In genomic region chrX:46545111-46546005, GRCh38 we compare ENCODE assay signal across 1 cellular context.
TF ChIP-seq lines count a peak whose summit lies in the region.

Gene ZNF674 (minus strand): TSS chrX:46545421. CDS start chrX:46542087, 3,334 bp downstream.

TF ChIP-seq in K562, 482 proteins besides CTCF, POLR2A, EP300 and RAD21 (continued from another document and continues in another):
- TF ChIP-seq PATZ1 (CRISPR knock-in tag; IDR thresholded peaks at IDR 0.05; ENCODE audit: borderline replicate concordance) (no peak), BRD4 (IDR thresholded peaks at IDR 0.05) (no peak), MEF2D (tag; conservative IDR thresholded peaks at IDR 0.05; ENCODE audit: low read depth) (no peak), TBP (optimal IDR thresholded peaks at IDR 0.05; ENCODE audit: low read depth, low read length) (peak; percentile 67), MCM3 (IDR thresholded peaks at IDR 0.05) (no peak), ZNF589 (CRISPR knock-in tag; IDR thresholded peaks at IDR 0.05; ENCODE audit: low read depth) (no peak), PPARD (CRISPR knock-in tag; IDR thresholded peaks at IDR 0.05) (no peak), TCF3 (CRISPR knock-in tag; IDR thresholded peaks at IDR 0.05) (no peak), TAF1 (IDR thresholded peaks at IDR 0.05; ENCODE audit: control insufficient read depth, extremely low read depth, insufficient read depth, low read length, severe bottlenecking) (peak; percentile 70), TARDBP (IDR thresholded peaks at IDR 0.05) (no peak), PTBP1 (IDR thresholded peaks at IDR 0.05; ENCODE audit: low read depth, low read length) (no peak), E4F1 (CRISPR knock-in tag; IDR thresholded peaks at IDR 0.05; ENCODE audit: borderline replicate concordance) (no peak), ZHX1 (conservative IDR thresholded peaks at IDR 0.05; ENCODE audit: low read length) (no peak), HIVEP1 (CRISPR knock-in tag; IDR thresholded peaks at IDR 0.05) (no peak), U2AF2 (optimal IDR thresholded peaks at IDR 0.05; ENCODE audit: low read depth, low read length) (no peak), BHLHE40 (IDR thresholded peaks at IDR 0.05; ENCODE audit: low read length) (no peak), ZNF785 (CRISPR knock-in tag; IDR thresholded peaks at IDR 0.05) (no peak), MXI1 (IDR thresholded peaks at IDR 0.05; ENCODE audit: low read depth, low read length) (no peak), ILF3 (IDR thresholded peaks at IDR 0.05; ENCODE audit: borderline replicate concordance) (no peak), ARHGAP35 (IDR thresholded peaks at IDR 0.05; ENCODE audit: partially characterized antibody) (no peak), ZEB2 (IDR thresholded peaks at IDR 0.05) (no peak), ZZZ3 (IDR thresholded peaks at IDR 0.05) (no peak), SRF (CRISPR knock-in tag; IDR thresholded peaks at IDR 0.05) (no peak; a peak in 1 of 4 replicates), ZNF644 (tag; IDR thresholded peaks at IDR 0.05; ENCODE audit: low read depth) (no peak), ZNF583 (CRISPR knock-in tag; IDR thresholded peaks at IDR 0.05) (no peak), YBX1 (IDR thresholded peaks at IDR 0.05) (no peak), SAFB (IDR thresholded peaks at IDR 0.05; ENCODE audit: borderline replicate concordance, low read depth, low read length) (no peak), TRIM24 (IDR thresholded peaks at IDR 0.05) (no peak), HMGN3 (IDR thresholded peaks at IDR 0.05; ENCODE audit: borderline replicate concordance, extremely low read depth, insufficient read length, low read depth, low read length) (peak; percentile 18), ZNF707 (CRISPR knock-in tag; conservative IDR thresholded peaks at IDR 0.05) (no peak), CHD2 (IDR thresholded peaks at IDR 0.05; ENCODE audit: low read depth, low read length) (no peak), PHF21A (IDR thresholded peaks at IDR 0.05; ENCODE audit: borderline replicate concordance, low read depth) (no peak), ZNF695 (CRISPR knock-in tag; IDR thresholded peaks at IDR 0.05) (no peak), POLR2AphosphoS5 (IDR thresholded peaks at IDR 0.05; ENCODE audit: control insufficient read depth, insufficient read depth, low read depth, low read length) (no peak), ATF3 (IDR thresholded peaks at IDR 0.05) (peak; percentile 83), ATF3 (CRISPR knock-in tag; conservative IDR thresholded peaks at IDR 0.05) (no peak), TRIM28 (IDR thresholded peaks at IDR 0.05) (no peak), FOXK1 (CRISPR knock-in tag; IDR thresholded peaks at IDR 0.05; ENCODE audit: borderline replicate concordance) (no peak), POLR2AphosphoS2 (IDR thresholded peaks at IDR 0.05; ENCODE audit: low read length) (no peak), NFIC (IDR thresholded peaks at IDR 0.05) (no peak), RFX5 (IDR thresholded peaks at IDR 0.05; ENCODE audit: low read depth, low read length) (no peak), RBM15 (IDR thresholded peaks at IDR 0.05; ENCODE audit: insufficient read depth, low read length) (no peak), BCOR (IDR thresholded peaks at IDR 0.05) (peak; percentile 52; the same call in 1 of the 2 replicates), JUN (IDR thresholded peaks at IDR 0.05; ENCODE audit: borderline replicate concordance, low read depth, low read length) (no peak), JUN (CRISPR knock-in tag; IDR thresholded peaks at IDR 0.05; ENCODE audit: borderline replicate concordance) (no peak), HMBOX1 (IDR thresholded peaks at IDR 0.05) (no peak; the same call in 1 of the 2 replicates), ATF1 (CRISPR knock-in tag; IDR thresholded peaks at IDR 0.05) (no peak), ATF1 (tag; IDR thresholded peaks at IDR 0.05) (peak; percentile 73)
- TF ChIP-seq, protein P1, sequence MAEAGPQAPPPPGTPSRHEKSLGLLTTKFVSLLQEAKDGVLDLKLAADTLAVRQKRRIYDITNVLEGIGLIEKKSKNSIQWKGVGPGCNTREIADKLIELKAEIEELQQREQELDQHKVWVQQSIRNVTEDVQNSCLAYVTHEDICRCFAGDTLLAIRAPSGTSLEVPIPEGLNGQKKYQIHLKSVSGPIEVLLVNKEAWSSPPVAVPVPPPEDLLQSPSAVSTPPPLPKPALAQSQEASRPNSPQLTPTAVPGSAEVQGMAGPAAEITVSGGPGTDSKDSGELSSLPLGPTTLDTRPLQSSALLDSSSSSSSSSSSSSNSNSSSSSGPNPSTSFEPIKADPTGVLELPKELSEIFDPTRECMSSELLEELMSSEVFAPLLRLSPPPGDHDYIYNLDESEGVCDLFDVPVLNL (CRISPR knock-in tag; IDR thresholded peaks at IDR 0.05; ENCODE audit: low read depth), result no peak
- TF ChIP-seq, protein P2, sequence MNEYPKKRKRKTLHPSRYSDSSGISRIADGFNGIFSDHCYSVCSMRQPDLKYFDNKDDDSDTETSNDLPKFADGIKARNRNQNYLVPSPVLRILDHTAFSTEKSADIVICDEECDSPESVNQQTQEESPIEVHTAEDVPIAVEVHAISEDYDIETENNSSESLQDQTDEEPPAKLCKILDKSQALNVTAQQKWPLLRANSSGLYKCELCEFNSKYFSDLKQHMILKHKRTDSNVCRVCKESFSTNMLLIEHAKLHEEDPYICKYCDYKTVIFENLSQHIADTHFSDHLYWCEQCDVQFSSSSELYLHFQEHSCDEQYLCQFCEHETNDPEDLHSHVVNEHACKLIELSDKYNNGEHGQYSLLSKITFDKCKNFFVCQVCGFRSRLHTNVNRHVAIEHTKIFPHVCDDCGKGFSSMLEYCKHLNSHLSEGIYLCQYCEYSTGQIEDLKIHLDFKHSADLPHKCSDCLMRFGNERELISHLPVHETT (CRISPR knock-in tag; conservative IDR thresholded peaks at IDR 0.05 in 1 of 2, IDR thresholded peaks at IDR 0.05 in 1 of 2), result no peak
- TF ChIP-seq, protein P3, sequence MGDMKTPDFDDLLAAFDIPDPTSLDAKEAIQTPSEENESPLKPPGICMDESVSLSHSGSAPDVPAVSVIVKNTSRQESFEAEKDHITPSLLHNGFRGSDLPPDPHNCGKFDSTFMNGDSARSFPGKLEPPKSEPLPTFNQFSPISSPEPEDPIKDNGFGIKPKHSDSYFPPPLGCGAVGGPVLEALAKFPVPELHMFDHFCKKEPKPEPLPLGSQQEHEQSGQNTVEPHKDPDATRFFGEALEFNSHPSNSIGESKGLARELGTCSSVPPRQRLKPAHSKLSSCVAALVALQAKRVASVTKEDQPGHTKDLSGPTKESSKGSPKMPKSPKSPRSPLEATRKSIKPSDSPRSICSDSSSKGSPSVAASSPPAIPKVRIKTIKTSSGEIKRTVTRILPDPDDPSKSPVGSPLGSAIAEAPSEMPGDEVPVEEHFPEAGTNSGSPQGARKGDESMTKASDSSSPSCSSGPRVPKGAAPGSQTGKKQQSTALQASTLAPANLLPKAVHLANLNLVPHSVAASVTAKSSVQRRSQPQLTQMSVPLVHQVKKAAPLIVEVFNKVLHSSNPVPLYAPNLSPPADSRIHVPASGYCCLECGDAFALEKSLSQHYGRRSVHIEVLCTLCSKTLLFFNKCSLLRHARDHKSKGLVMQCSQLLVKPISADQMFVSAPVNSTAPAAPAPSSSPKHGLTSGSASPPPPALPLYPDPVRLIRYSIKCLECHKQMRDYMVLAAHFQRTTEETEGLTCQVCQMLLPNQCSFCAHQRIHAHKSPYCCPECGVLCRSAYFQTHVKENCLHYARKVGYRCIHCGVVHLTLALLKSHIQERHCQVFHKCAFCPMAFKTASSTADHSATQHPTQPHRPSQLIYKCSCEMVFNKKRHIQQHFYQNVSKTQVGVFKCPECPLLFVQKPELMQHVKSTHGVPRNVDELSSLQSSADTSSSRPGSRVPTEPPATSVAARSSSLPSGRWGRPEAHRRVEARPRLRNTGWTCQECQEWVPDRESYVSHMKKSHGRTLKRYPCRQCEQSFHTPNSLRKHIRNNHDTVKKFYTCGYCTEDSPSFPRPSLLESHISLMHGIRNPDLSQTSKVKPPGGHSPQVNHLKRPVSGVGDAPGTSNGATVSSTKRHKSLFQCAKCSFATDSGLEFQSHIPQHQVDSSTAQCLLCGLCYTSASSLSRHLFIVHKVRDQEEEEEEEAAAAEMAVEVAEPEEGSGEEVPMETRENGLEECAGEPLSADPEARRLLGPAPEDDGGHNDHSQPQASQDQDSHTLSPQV (IDR thresholded peaks at IDR 0.05), result no peak
- TF ChIP-seq, protein P4, sequence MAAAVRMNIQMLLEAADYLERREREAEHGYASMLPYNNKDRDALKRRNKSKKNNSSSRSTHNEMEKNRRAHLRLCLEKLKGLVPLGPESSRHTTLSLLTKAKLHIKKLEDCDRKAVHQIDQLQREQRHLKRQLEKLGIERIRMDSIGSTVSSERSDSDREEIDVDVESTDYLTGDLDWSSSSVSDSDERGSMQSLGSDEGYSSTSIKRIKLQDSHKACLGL (CRISPR knock-in tag; IDR thresholded peaks at IDR 0.05; ENCODE audit: borderline replicate concordance, poor library complexity, severe bottlenecking), result no peak
- TF ChIP-seq, protein P5, sequence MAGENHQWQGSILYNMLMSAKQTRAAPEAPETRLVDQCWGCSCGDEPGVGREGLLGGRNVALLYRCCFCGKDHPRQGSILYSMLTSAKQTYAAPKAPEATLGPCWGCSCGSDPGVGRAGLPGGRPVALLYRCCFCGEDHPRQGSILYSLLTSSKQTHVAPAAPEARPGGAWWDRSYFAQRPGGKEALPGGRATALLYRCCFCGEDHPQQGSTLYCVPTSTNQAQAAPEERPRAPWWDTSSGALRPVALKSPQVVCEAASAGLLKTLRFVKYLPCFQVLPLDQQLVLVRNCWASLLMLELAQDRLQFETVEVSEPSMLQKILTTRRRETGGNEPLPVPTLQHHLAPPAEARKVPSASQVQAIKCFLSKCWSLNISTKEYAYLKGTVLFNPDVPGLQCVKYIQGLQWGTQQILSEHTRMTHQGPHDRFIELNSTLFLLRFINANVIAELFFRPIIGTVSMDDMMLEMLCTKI (IDR thresholded peaks at IDR 0.05; ENCODE audit: partially characterized antibody), result no peak
